In the genomic region with DNA sequence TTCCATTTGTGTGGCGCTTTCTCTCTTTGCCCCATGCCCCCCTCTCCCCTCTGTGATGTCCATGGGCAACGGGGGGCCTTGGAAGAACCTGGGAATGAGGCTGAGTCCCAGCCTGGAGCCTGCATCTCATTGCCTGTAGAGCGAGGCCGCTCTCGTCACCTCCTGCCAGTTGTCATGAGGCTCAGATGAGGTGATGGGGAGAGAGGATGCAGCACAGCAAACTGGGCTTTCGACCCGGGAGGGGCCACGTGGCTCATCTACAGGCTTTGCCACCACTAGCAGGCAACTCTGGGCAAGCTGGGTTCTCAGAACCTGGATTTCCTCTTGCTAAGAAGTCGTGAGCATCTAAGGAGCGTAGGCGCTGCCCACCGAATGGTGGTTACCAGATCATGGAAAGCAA, we compare ENCODE assay signal across 35 cellular contexts.
"Had no signal": no experiment of that assay in that cellular context is flagged by ENCODE, and none has a peak within 500 bp of the region (broad histone marks: within the 10 kb centered on the region; RNA-seq: fewer than 3 reads in every experiment).

No MANE protein-coding gene starts in this region.

- H3K4me3 ChIP-seq: esophagus muscularis mucosa, gastrocnemius medialis, heart left ventricle had no signal

- DNase-seq: activated B cell treated with CpG ODN at 0.5 μM for 24 hours; activated CD4-positive, alpha-beta T cell treated with anti-CD3 and anti-CD28 coated beads for 48 hours; activated CD4-positive, alpha-beta T cell treated with anti-CD3 and anti-CD28 coated beads, Interleukin-2, amount 50 U/mL, for 1 hour; activated CD4-positive, alpha-beta T cell treated with anti-CD3 and anti-CD28 coated beads, Interleukin-2, amount 50 U/mL, for 48 hours; activated CD8-positive, alpha-beta memory T cell treated with anti-CD3 and anti-CD28 coated beads for 24 hours; activated CD8-positive, alpha-beta memory T cell treated with anti-CD3 and anti-CD28 coated beads, Interleukin-2, amount 50 U/mL, for 4 hours; activated CD8-positive, alpha-beta T cell treated with anti-CD3 and anti-CD28 coated beads for 36 hours; activated gamma-delta T cell treated with Interleukin-2 at 50 U/mL for 16 hours; activated naive CD4-positive, alpha-beta T cell treated with anti-CD3 and anti-CD28 coated beads, Interleukin-2, amount 50 U/mL, for 16 hours; activated naive CD4-positive, alpha-beta T cell treated with Interleukin-2 at 50 U/mL for 16 hours; activated T-cell treated with anti-CD3 and anti-CD28 coated beads, Interleukin-2, amount 50 U/mL, for 1 hour; activated T-cell treated with anti-CD3 and anti-CD28 coated beads, Interleukin-2, amount 50 U/mL, for 48 hours; amniotic stem cell; anterior cingulate cortex; brain microvascular endothelial cell; cortex of kidney; dermis blood vessel endothelial cell; effector CD4-positive, alpha-beta T cell; effector memory CD8-positive, alpha-beta T cell; erythroblast; foreskin keratinocyte; gastrocnemius medialis; glutamatergic neuron; heart left ventricle; T-helper 2 cell; WERI-Rb-1 had no signal

- H3K36me3 Mint-ChIP-seq: activated naive CD8-positive, alpha-beta T cell had no signal

- H3K27ac ChIP-seq: brain microvascular endothelial cell, esophagus muscularis mucosa, foreskin keratinocyte, gastrocnemius medialis, heart left ventricle, WERI-Rb-1 had no signal

- ATAC-seq: activated CD4-positive, CD25-positive, alpha-beta regulatory T cell treated with anti-CD3 and anti-CD28 coated beads, Interleukin-2, amount 50 U/mL, for 24 hours; activated CD8-positive, alpha-beta T cell treated with anti-CD3 and anti-CD28 coated beads for 36 hours; effector memory CD8-positive, alpha-beta T cell; foreskin keratinocyte; gastrocnemius medialis; heart left ventricle had no signal

- H3K4me1 Mint-ChIP-seq: activated B cell treated with CpG ODN at 0.5 μM for 24 hours; central memory CD8-positive, alpha-beta T cell had no signal

- H3K9me3 Mint-ChIP-seq: activated B cell treated with CpG ODN at 0.5 μM for 24 hours; activated CD8-positive, alpha-beta T cell treated with anti-CD3 and anti-CD28 coated beads for 36 hours; activated T-helper 1 cell treated with anti-CD3 and anti-CD28 coated beads, Interleukin-12 subunit alpha, Interleukin-12 subunit beta, Interleukin-2, Interleukin-4 antibody, amounts not matched to agents 30 ng/mL and 10 ng/mL and 1 ng/mL, durations not matched to agents 14 hours and 24 hours and 36 hours; activated T-helper 2 cell treated with anti-CD3 and anti-CD28 coated beads, Interferon-gamma antibody, Interleukin-2, Interleukin-4, amounts not matched to agents 10 μg/mL and 5 μg/mL and 100 μg/mL, durations not matched to agents 14 hours and 24 hours and 36 hours; central memory CD8-positive, alpha-beta T cell; effector memory CD8-positive, alpha-beta T cell had no signal

- H3K4me1 ChIP-seq: esophagus muscularis mucosa, foreskin keratinocyte, gastrocnemius medialis, heart left ventricle had no signal

- H3K27me3 Mint-ChIP-seq: activated CD8-positive, alpha-beta T cell treated with anti-CD3 and anti-CD28 coated beads for 36 hours; activated naive CD8-positive, alpha-beta T cell had no signal

- H3K4me3 Mint-ChIP-seq: activated B cell treated with CpG ODN at 0.5 μM for 24 hours; activated CD8-positive, alpha-beta T cell treated with anti-CD3 and anti-CD28 coated beads for 36 hours; activated naive CD8-positive, alpha-beta T cell; activated T-helper 1 cell treated with anti-CD3 and anti-CD28 coated beads, Interleukin-12 subunit alpha, Interleukin-12 subunit beta, Interleukin-2, Interleukin-4 antibody, amounts not matched to agents 30 ng/mL and 10 ng/mL and 1 ng/mL, durations not matched to agents 14 hours and 24 hours and 36 hours; central memory CD8-positive, alpha-beta T cell; effector memory CD8-positive, alpha-beta T cell had no signal

- H3K27ac Mint-ChIP-seq: activated B cell treated with CpG ODN at 0.5 μM for 24 hours; activated CD8-positive, alpha-beta T cell treated with anti-CD3 and anti-CD28 coated beads for 36 hours; activated naive CD8-positive, alpha-beta T cell; activated T-helper 1 cell treated with anti-CD3 and anti-CD28 coated beads, Interleukin-12 subunit alpha, Interleukin-12 subunit beta, Interleukin-2, Interleukin-4 antibody, amounts not matched to agents 30 ng/mL and 10 ng/mL and 1 ng/mL, durations not matched to agents 14 hours and 24 hours and 36 hours; activated T-helper 2 cell treated with anti-CD3 and anti-CD28 coated beads, Interferon-gamma antibody, Interleukin-2, Interleukin-4, amounts not matched to agents 10 μg/mL and 5 μg/mL and 100 μg/mL, durations not matched to agents 14 hours and 24 hours and 36 hours; effector memory CD8-positive, alpha-beta T cell had no signal

- H3K36me3 ChIP-seq: brain microvascular endothelial cell, esophagus muscularis mucosa, gastrocnemius medialis, heart left ventricle, WERI-Rb-1 had no signal

- H3K9me3 ChIP-seq: esophagus muscularis mucosa, gastrocnemius medialis had no signal

- FAIRE-seq: astrocyte, bronchial epithelial cell, colon had no signal

- H3K27me3 ChIP-seq: brain microvascular endothelial cell, esophagus muscularis mucosa, foreskin keratinocyte, gastrocnemius medialis, heart left ventricle had no signal
